ENCODE assay signal across 13 cellular contexts in the genomic region with DNA sequence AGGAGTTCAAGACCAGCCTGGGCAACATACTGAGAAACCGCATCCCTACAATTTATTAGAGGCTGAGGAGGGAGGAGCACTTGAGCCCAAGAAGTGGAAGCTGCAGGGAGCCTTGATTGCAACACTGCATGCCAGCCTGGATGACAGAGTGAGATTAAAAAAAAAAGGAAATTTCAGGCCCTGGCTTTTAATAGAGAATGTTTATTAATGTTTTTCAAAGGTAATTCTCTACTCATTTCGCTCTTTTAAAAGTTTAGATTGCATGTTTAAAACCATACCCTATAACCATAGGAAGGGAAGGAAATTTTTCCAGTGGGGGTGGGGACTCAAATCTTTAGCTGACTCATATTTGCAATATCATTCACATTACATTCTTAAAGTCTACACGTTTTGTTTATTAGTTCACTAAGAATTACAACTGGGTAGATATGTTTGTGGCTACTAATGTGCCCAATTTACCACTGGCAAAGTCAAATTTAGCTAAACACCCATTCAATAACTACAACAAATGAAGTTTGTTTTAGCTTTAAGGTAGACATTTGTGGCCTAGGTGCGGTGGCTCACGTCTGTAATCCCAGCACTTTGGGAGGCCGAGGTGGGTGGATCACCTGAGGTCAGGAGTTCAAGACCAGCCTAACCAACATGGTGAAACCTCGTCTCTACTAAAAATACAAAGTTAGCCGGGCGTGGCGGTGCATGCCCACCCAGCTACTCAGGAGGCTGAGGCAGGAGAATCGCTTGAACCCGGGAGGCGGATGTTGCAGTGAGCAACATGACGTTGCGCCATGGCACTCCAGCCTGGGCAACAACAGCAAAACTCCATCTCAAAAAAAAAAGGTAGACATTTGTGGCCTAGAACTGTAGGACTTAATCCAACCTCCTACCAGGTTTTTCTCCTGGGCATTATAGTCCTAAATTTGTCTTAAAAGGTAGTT. TPM values are rescaled to one million over a fixed set of nuclear protein-coding genes. Genes with fewer than 3 reads are reported as not detected.
DNase-seq lines count a peak whose midpoint lies in the region; ATAC-seq and TF ChIP-seq lines count a peak whose summit lies in the region.
"Had no signal": no experiment of that assay in that cellular context is flagged by ENCODE, and none has a peak within 500 bp of the region (broad histone marks: within the 10 kb centered on the region; RNA-seq: fewer than 3 reads in every experiment).

No MANE protein-coding gene starts in this region.

- CTCF ChIA-PET in RWPE1 (lab: Yijun Ruan, JAX) = interaction anchor here (0.6 to 0.7 kb wide), 2 partner anchors 315 to 419 kb away, joined by 3 read pairs; no protein-coding TSS in a partner anchor

- H3K27me3 ChIP-seq in right atrium auricular region = no peaks in the 10 kb centered on the region
- H3K27me3 ChIP-seq: colonic mucosa had no signal

- in situ Hi-C loops in G401 (cut with HindIII; ENCODE audit: low sequenced_read_pairs) = no loop called here

- no peak for TF ChIP-seq CTCF in right atrium auricular region (IDR thresholded peaks at IDR 0.05)
- TF ChIP-seq CTCF in RWPE1 (conservative IDR thresholded peaks at IDR 0.05; ENCODE audit: low read depth) = no peak
- TF ChIP-seq CTCF in epithelial cell of esophagus (IDR thresholded peaks at IDR 0.05; ENCODE audit: insufficient read depth, low read depth, low read length, missing control alignments) = no peak

- POLR2A ChIA-PET in RWPE1 (lab: Yijun Ruan, JAX; ENCODE audit: low non-redundant PET) = no interaction called here

- H3K4me3 ChIP-seq in right atrium auricular region (no peak overlapping the region), epithelial cell of esophagus (ENCODE audit: low read length) (no peak overlapping the region)
- H3K4me3 ChIP-seq: colonic mucosa had no signal

- peak; percentile 50 for DNase-seq in right atrium auricular region (ENCODE audit: low spot score)
- no peak for DNase-seq in Right ventricle myocardium inferior (ENCODE audit: missing footprints)
- DNase-seq in RWPE1 (ENCODE audit: low spot score) = peak; percentile 68
- DNase-seq in epithelial cell of esophagus (ENCODE audit: low read depth) = peak; percentile 69
- DNase-seq in stromal cell of bone marrow (ENCODE audit: low read depth) = peak; percentile 25
- DNase-seq in NCI-H2081 (lab: John Stamatoyannopoulos, UW) = no peak
- DNase-seq in superior temporal gyrus (ENCODE audit: extremely low spot score) = no peak
- DNase-seq in G401 (ENCODE audit: low spot score) = no peak
- DNase-seq: activated CD4-positive, alpha-beta T cell treated with anti-CD3 and anti-CD28 coated beads for 1 hour; colonic mucosa; left cardiac atrium; small intestine; substantia nigra had no signal

- intact Hi-C loops in Right ventricle myocardium inferior (cut with DNase I) = no loop called here

- H3K27ac ChIP-seq in right atrium auricular region = no peak overlapping the region
- H3K27ac ChIP-seq in RWPE1 = peak overlapping the region; percentile 52
- H3K27ac ChIP-seq: colonic mucosa had no signal

- no peak for ATAC-seq in Right ventricle myocardium inferior
- ATAC-seq: left cardiac atrium had no signal

- H3K36me3 ChIP-seq in right atrium auricular region = no peaks in the 10 kb centered on the region
- H3K36me3 ChIP-seq: colonic mucosa had no signal

- H3K9me3 ChIP-seq in right atrium auricular region = no peaks in the 10 kb centered on the region
- H3K9me3 ChIP-seq: colonic mucosa had no signal

- peaks cover 0 to 25% of the 10 kb centered on the region in 2 donors for H3K4me1 ChIP-seq in right atrium auricular region

RNA-seq across cellular contexts. Expression of a gene that starts 5.0 kb away (rescaled TPM):
- total RNA-seq in right atrium auricular region (10 to 100 TPM; 14.6 to 18.5 TPM), Right ventricle myocardium inferior (10.8 TPM)
- total RNA-seq in G401 (2014; rRNA removed; shearing (Covaris generic)) = 22.2 and 31.1 TPM in 2 replicates

RNA-seq across cellular contexts. Expression of a gene that starts 7.5 kb away (rescaled TPM):
- not detected for total RNA-seq in right atrium auricular region
- total RNA-seq in Right ventricle myocardium inferior = 0.54 TPM
- not detected in 2 replicates for total RNA-seq in G401 (2014; rRNA removed; shearing (Covaris generic))

Comparison
In these comparisons a context has a peak if more than half of its experiments do, and no peak if none do; other contexts are left out.
1. DNase-seq: peak in right atrium auricular region (single experiment), RWPE1 (single experiment), epithelial cell of esophagus (single experiment) and stromal cell of bone marrow (single experiment); none in Right ventricle myocardium inferior (single experiment), NCI-H2081 (0 of 2), superior temporal gyrus (single experiment) and G401 (single experiment).